ENCODE assay signal across 19 cellular contexts in genomic region chr3:160739079-160739478, GRCh38. TPM values are rescaled to one million over a fixed set of nuclear protein-coding genes. Genes with fewer than 3 reads are reported as not detected.
DNase-seq lines count a peak whose midpoint lies in the region; ATAC-seq and TF ChIP-seq lines count a peak whose summit lies in the region.
"Had no signal": no experiment of that assay in that cellular context is flagged by ENCODE, and none has a peak within 500 bp of the region (broad histone marks: within the 10 kb centered on the region; RNA-seq: fewer than 3 reads in every experiment).

No MANE protein-coding gene starts in this region.

- no peaks in the 10 kb centered on the region for H3K36me3 Mint-ChIP-seq in endodermal cell (ENCODE audit: low read depth)
- H3K36me3 Mint-ChIP-seq: CD4-positive, alpha-beta memory T cell; naive B cell; stimulated activated memory B cell treated with anti-CD40 and anti-IgM and Interleukin-4, amounts not matched to agents 10 μg/mL and 1 μg/mL and 100 μg/mL, for 72 hours had no signal

- H3K4me1 Mint-ChIP-seq in endodermal cell = no peaks in the 10 kb centered on the region
- H3K4me1 Mint-ChIP-seq: CD4-positive, alpha-beta memory T cell; naive B cell; stimulated activated memory B cell treated with anti-CD40 and anti-IgM and Interleukin-4, amounts not matched to agents 10 μg/mL and 1 μg/mL and 100 μg/mL, for 72 hours had no signal

- H3K9me3 ChIP-seq in heart right ventricle = no peaks in the 10 kb centered on the region
- no peaks in the 10 kb centered on the region for H3K9me3 ChIP-seq in thoracic aorta
- H3K9me3 ChIP-seq in endodermal cell (ENCODE audit: control insufficient read depth, low read length) = no peaks in the 10 kb centered on the region

- H3K36me3 ChIP-seq in heart right ventricle = no peaks in the 10 kb centered on the region
- H3K36me3 ChIP-seq in thoracic aorta = no peaks in the 10 kb centered on the region
- H3K36me3 ChIP-seq in endodermal cell (ENCODE audit: control insufficient read depth, insufficient read depth, low read length) = no peaks in the 10 kb centered on the region
- H3K36me3 ChIP-seq: cardiac muscle cell had no signal

- H3K4me3 Mint-ChIP-seq in endodermal cell = no peak overlapping the region
- H3K4me3 Mint-ChIP-seq: activated naive CD4-positive, alpha-beta T cell treated with anti-CD3 and anti-CD28 coated beads for 36 hours; CD4-positive, alpha-beta memory T cell; naive B cell; stimulated activated memory B cell treated with anti-CD40 and anti-IgM and Interleukin-4, amounts not matched to agents 10 μg/mL and 1 μg/mL and 100 μg/mL, for 72 hours had no signal

- no peak overlapping the region for H3K9ac ChIP-seq in endodermal cell (ENCODE audit: extremely low read depth, low read length, poor library complexity, severe bottlenecking)

- no peak overlapping the region for H3K27ac Mint-ChIP-seq in endodermal cell
- H3K27ac Mint-ChIP-seq: activated naive CD4-positive, alpha-beta T cell treated with anti-CD3 and anti-CD28 coated beads for 36 hours; CD4-positive, alpha-beta memory T cell; naive B cell; stimulated activated memory B cell treated with anti-CD40 and anti-IgM and Interleukin-4, amounts not matched to agents 10 μg/mL and 1 μg/mL and 100 μg/mL, for 72 hours had no signal

- WGBS in heart right ventricle, 2 donors = 19 to 31% methylated on average over 1 of the region's 1 CpG
- 88 to 100% methylated on average over 1 of the region's 1 CpG for WGBS in endodermal cell (ENCODE audit: insufficient coverage in 1 of 2, insufficient read length in 1 of 2), 2 experiments

- H3K9me3 Mint-ChIP-seq in endodermal cell = no peaks in the 10 kb centered on the region
- H3K9me3 Mint-ChIP-seq: activated naive CD4-positive, alpha-beta T cell treated with anti-CD3 and anti-CD28 coated beads for 36 hours; naive B cell; stimulated activated memory B cell treated with anti-CD40 and anti-IgM and Interleukin-4, amounts not matched to agents 10 μg/mL and 1 μg/mL and 100 μg/mL, for 72 hours had no signal

- ATAC-seq in heart right ventricle = peak; percentile 49 to 98 (median 91)
- ATAC-seq in thoracic aorta (ENCODE audit: insufficient number of reproducible peaks, low FRiP score, low read depth) = peak; percentile 93
- ATAC-seq in HG03342 (IDR thresholded peaks at IDR 0.05; ENCODE audit: unreplicated experiment) = no peak
- ATAC-seq: K562; stimulated activated memory B cell treated with anti-CD40 and anti-IgM and Interleukin-4, amounts not matched to agents 10 μg/mL and 1 μg/mL and 100 μg/mL, for 72 hours had no signal

- DNase-seq in NCI-H1436 (lab: John Stamatoyannopoulos, UW) (peak; percentile 18), NCI-H1436 treated with DMSO at 0.1 percent for 48 hours (lab: John Stamatoyannopoulos, UW) (no peak), RPMI7951 (ENCODE audit: low read depth) (peak; percentile 8), heart right ventricle (peak; percentile 25 to 42), thoracic aorta (ENCODE audit: low spot score) (no peak), endodermal cell (no peak)
- no peak for DNase-seq in stimulated activated CD4-positive, alpha-beta T cell treated with anti-CD3 and anti-CD28 coated beads, Interleukin-2, amount 100 ng/mL, for 48 hours
- DNase-seq: activated naive CD4-positive, alpha-beta T cell treated with anti-CD3 and anti-CD28 coated beads for 36 hours; CD4-positive, alpha-beta memory T cell; GDM1; kidney glomerular epithelial cell; naive B cell; NCI-H146; retina had no signal

- TF ChIP-seq CTCF in heart right ventricle (IDR thresholded peaks at IDR 0.05) = no peak
- TF ChIP-seq CTCF in thoracic aorta (IDR thresholded peaks at IDR 0.05) = no peak
- no peak for TF ChIP-seq CTCF in endodermal cell (conservative IDR thresholded peaks at IDR 0.05)

- intact Hi-C loops in heart right ventricle (cut with DNase I) = no loop called here

- peaks cover 0 to 26% (median 8%) of the 10 kb centered on the region in 9 donors for H3K4me1 ChIP-seq in heart right ventricle
- H3K4me1 ChIP-seq in thoracic aorta (ENCODE audit: control insufficient read depth in 1 of 2, low read depth in 2 of 2) = peaks cover 17 to 33% of the 10 kb centered on the region in 2 donors
- H3K4me1 ChIP-seq in endodermal cell (ENCODE audit: control insufficient read depth, insufficient read depth, low read length) = no peaks in the 10 kb centered on the region

- H3K4me3 ChIP-seq in heart right ventricle = no peak overlapping the region
- H3K4me3 ChIP-seq in thoracic aorta = no peak overlapping the region
- H3K4me3 ChIP-seq in endodermal cell (ENCODE audit: low read length) = no peak overlapping the region
- H3K4me3 ChIP-seq: cardiac muscle cell, K562 had no signal

- peaks cover 2% of the 10 kb centered on the region for H3K27me3 Mint-ChIP-seq in endodermal cell (ENCODE audit: insufficient read depth)

- H3K27me3 ChIP-seq in heart right ventricle = no peaks in the 10 kb centered on the region
- H3K27me3 ChIP-seq in thoracic aorta (replicated peaks; ENCODE audit: insufficient read depth) = no peaks in the 10 kb centered on the region
- H3K27me3 ChIP-seq in endodermal cell (ENCODE audit: control insufficient read depth, insufficient read depth, low read length, poor library complexity, severe bottlenecking) = peaks cover 13% of the 10 kb centered on the region
- H3K27me3 ChIP-seq: cardiac muscle cell had no signal

- peak overlapping the region in 3 of 10 donors; percentile 15 to 47 (median 37) for H3K27ac ChIP-seq in heart right ventricle
- H3K27ac ChIP-seq in thoracic aorta = peak overlapping the region; percentile 1 to 33
- H3K27ac ChIP-seq in endodermal cell (ENCODE audit: low read depth, low read length) = no peak overlapping the region
- H3K27ac ChIP-seq: 22Rv1, cardiac muscle cell had no signal

RNA-seq across cellular contexts. Expression of gene PPM1L, which starts 17.0 kb away (rescaled TPM):
- total RNA-seq in RPMI7951 (2014; rRNA removed; shearing (Covaris generic)) = 0.39 and 1.6 TPM in 2 replicates
- 10 to 100 TPM; 35.5 to 55.5 (median 38.8) TPM for total RNA-seq in heart right ventricle
- 1 to 10 TPM; 4.4 to 6.9 TPM for polyA plus RNA-seq in heart right ventricle
- 10 to 100 TPM; 13.3 to 25.3 TPM for total RNA-seq in thoracic aorta
- total RNA-seq in endodermal cell = 1 to 10 TPM; 1.6 to 3.3 TPM
- polyA plus RNA-seq in endodermal cell (2013, experiment 1 of 2) = 15.0 TPM
- 14.3 TPM for polyA plus RNA-seq in endodermal cell (2013, experiment 2 of 2)

Comparison
In these comparisons a context has a peak if more than half of its experiments do, and no peak if none do; other contexts are left out.
1. DNase-seq: peak in NCI-H1436 (single experiment), RPMI7951 (single experiment) and heart right ventricle (2 of 2); none in NCI-H1436 treated with DMSO at 0.1 percent for 48 hours (single experiment), thoracic aorta (single experiment), stimulated activated CD4-positive, alpha-beta T cell treated with anti-CD3 and anti-CD28 coated beads, Interleukin-2, amount 100 ng/mL, for 48 hours (0 of 2) and endodermal cell (single experiment).